Comparison of ENCODE assay signal across 26 cellular contexts in the genomic region with DNA sequence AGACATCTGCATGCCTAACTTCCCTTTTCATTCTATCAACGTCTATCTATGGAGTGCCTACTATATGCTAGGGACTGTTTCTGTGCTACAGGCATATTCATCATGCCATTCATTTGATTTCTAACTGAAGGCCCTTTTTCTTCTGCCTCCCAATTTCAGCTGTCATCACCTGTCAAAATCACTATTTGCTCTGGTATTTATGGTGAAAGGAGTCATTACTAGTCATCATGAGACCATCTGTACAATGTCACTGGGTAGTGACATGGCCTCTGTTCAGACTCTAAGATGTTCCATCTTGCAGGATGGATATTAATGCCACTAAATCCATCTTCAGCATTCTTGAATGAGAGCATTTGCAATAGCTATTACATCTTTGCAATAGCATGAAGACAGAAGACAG. TPM values are rescaled to one million over a fixed set of nuclear protein-coding genes. Genes with fewer than 3 reads are reported as not detected.
"Had no signal": no experiment of that assay in that cellular context is flagged by ENCODE, and none has a peak within 500 bp of the region (broad histone marks: within the 10 kb centered on the region; RNA-seq: fewer than 3 reads in every experiment).

No MANE protein-coding gene starts in this region.

- DNase-seq: activated CD4-positive, alpha-beta T cell treated with anti-CD3 and anti-CD28 coated beads for 4 hours; activated CD8-positive, alpha-beta memory T cell treated with anti-CD3 and anti-CD28 coated beads, Interleukin-2, amount 50 U/mL, for 4 hours; activated CD8-positive, alpha-beta T cell treated with anti-CD3 and anti-CD28 coated beads for 36 hours; activated naive CD4-positive, alpha-beta T cell treated with anti-CD3 and anti-CD28 coated beads, Interleukin-2, amount 50 U/mL, for 16 hours; activated naive CD8-positive, alpha-beta T cell treated with anti-CD3 and anti-CD28 coated beads, Interleukin-2, amount 10 ng/mL, durations not matched to agents 7 days and 5 days; activated T-cell treated with anti-CD3 and anti-CD28 coated beads, Interleukin-2, amount 50 U/mL, for 1 hour; adrenal gland; anterior cingulate cortex; central memory CD4-positive, alpha-beta T cell; KG1; NCI-H1048; NCI-H187; NCI-H2081; NCI-H2171; NCI-H2227 treated with DMSO at 0.1 percent for 48 hours; NCI-H510A; NCI-H526 treated with DMSO at 0.1 percent for 48 hours; PC-9; SHP77 had no signal

- H3K4me1 ChIP-seq: adrenal gland, breast epithelium, SJSA1 had no signal

- H2AFZ ChIP-seq: PC-9 had no signal

- ATAC-seq: activated CD4-positive, CD25-positive, alpha-beta regulatory T cell treated with anti-CD3 and anti-CD28 coated beads, Interleukin-2, amount 50 U/mL, for 24 hours; activated CD8-positive, alpha-beta T cell treated with anti-CD3 and anti-CD28 coated beads for 36 hours had no signal

- H3K36me3 ChIP-seq: adrenal gland, breast epithelium, SJSA1 had no signal

- H3K4me3 ChIP-seq: adrenal gland, breast epithelium, PC-9, SJSA1 had no signal

- H3K27ac ChIP-seq: adrenal gland, breast epithelium, PC-9, SJSA1 had no signal

- H3K9me3 ChIP-seq: adrenal gland, SJSA1 had no signal

- H3K27me3 ChIP-seq: adrenal gland, breast epithelium, SJSA1 had no signal

- H3K4me2 ChIP-seq: PC-9 had no signal

RNA-seq across cellular contexts. Expression of a gene that starts 4.2 kb away (rescaled TPM):
- total RNA-seq: activated CD8-positive, alpha-beta T cell treated with anti-CD3 and anti-CD28 coated beads for 36 hours; activated naive CD8-positive, alpha-beta T cell treated with anti-CD3 and anti-CD28 coated beads, Interleukin-2, amount 10 ng/mL, durations not matched to agents 7 days and 5 days; adrenal gland; breast epithelium; chondrocyte; LHCN-M2; M059J; PC-9; SJSA1 had no signal
- polyA plus RNA-seq: adrenal gland, IgD-negative memory B cell had no signal

RNA-seq across cellular contexts. Expression of a gene that starts 19.5 kb away (rescaled TPM):
- total RNA-seq: activated CD8-positive, alpha-beta T cell treated with anti-CD3 and anti-CD28 coated beads for 36 hours; activated naive CD8-positive, alpha-beta T cell treated with anti-CD3 and anti-CD28 coated beads, Interleukin-2, amount 10 ng/mL, durations not matched to agents 7 days and 5 days; breast epithelium; chondrocyte; LHCN-M2; M059J; PC-9; SJSA1 had no signal
- polyA plus RNA-seq: adrenal gland, IgD-negative memory B cell had no signal

RNA-seq across cellular contexts. Expression of a gene that starts 34.1 kb away (rescaled TPM):
- total RNA-seq: activated CD8-positive, alpha-beta T cell treated with anti-CD3 and anti-CD28 coated beads for 36 hours; activated naive CD8-positive, alpha-beta T cell treated with anti-CD3 and anti-CD28 coated beads, Interleukin-2, amount 10 ng/mL, durations not matched to agents 7 days and 5 days; adrenal gland; breast epithelium; chondrocyte; LHCN-M2; M059J; PC-9; SJSA1 had no signal
- polyA plus RNA-seq: adrenal gland, IgD-negative memory B cell had no signal

RNA-seq across cellular contexts. Expression of a gene that starts 38.4 kb away (rescaled TPM):
- total RNA-seq: activated CD8-positive, alpha-beta T cell treated with anti-CD3 and anti-CD28 coated beads for 36 hours; activated naive CD8-positive, alpha-beta T cell treated with anti-CD3 and anti-CD28 coated beads, Interleukin-2, amount 10 ng/mL, durations not matched to agents 7 days and 5 days; adrenal gland; breast epithelium; chondrocyte; LHCN-M2; M059J; PC-9; SJSA1 had no signal
- polyA plus RNA-seq: adrenal gland, IgD-negative memory B cell had no signal

RNA-seq across cellular contexts. Expression of a gene that starts 43.2 kb away (rescaled TPM):
- total RNA-seq: activated CD8-positive, alpha-beta T cell treated with anti-CD3 and anti-CD28 coated beads for 36 hours; activated naive CD8-positive, alpha-beta T cell treated with anti-CD3 and anti-CD28 coated beads, Interleukin-2, amount 10 ng/mL, durations not matched to agents 7 days and 5 days; adrenal gland; breast epithelium; chondrocyte; LHCN-M2; M059J; PC-9; SJSA1 had no signal
- polyA plus RNA-seq: adrenal gland, IgD-negative memory B cell had no signal
